In genomic region chr12:110100315-110100970, GRCh38 we compare ENCODE assay signal across 8 cellular contexts. TPM values are rescaled to one million over a fixed set of nuclear protein-coding genes. Genes with fewer than 3 reads are reported as not detected.
DNase-seq lines count a peak whose midpoint lies in the region; ATAC-seq and TF ChIP-seq lines count a peak whose summit lies in the region.

No MANE protein-coding gene starts in this region.

- TF ChIP-seq POLR2A in thyroid gland (IDR thresholded peaks at IDR 0.05), result no peak

- no peak overlapping the region for H3K27ac ChIP-seq in thyroid gland

- no peaks in the 10 kb centered on the region for H3K27me3 Mint-ChIP-seq in activated T-helper 1 cell treated with anti-CD3 and anti-CD28 coated beads, Interleukin-12 subunit alpha, Interleukin-12 subunit beta, Interleukin-2, Interleukin-4 antibody, amounts not matched to agents 30 ng/mL and 10 ng/mL and 1 ng/mL, durations not matched to agents 14 hours and 24 hours and 36 hours (ENCODE audit: insufficient read depth)

- H3K9me3 ChIP-seq in thyroid gland, result no peaks in the 10 kb centered on the region

- no peaks in the 10 kb centered on the region for H3K27me3 ChIP-seq in thyroid gland

- DNase-seq in EL, result peak; percentile 70
- peak; percentile 54 for DNase-seq in KG1 (lab: John Stamatoyannopoulos, UW)
- peak; percentile 62 for DNase-seq in RPMI7951 (ENCODE audit: low read depth)
- DNase-seq in activated T-helper 1 cell treated with anti-CD3 and anti-CD28 coated beads, Interleukin-12 subunit alpha, Interleukin-12 subunit beta, Interleukin-2, Interleukin-4 antibody, amounts not matched to agents 30 ng/mL and 10 ng/mL and 1 ng/mL, durations not matched to agents 14 hours and 24 hours and 36 hours (ENCODE audit: low spot score), result peak; percentile 39
- DNase-seq in fibroblast of pulmonary artery (ENCODE audit: low read depth), result peak; percentile 88
- peak in 49 of 56 donors; percentile 2 to 89 (median 49) for DNase-seq in nucleus accumbens (lab: John Stamatoyannopoulos, UW)
- DNase-seq in thyroid gland, result peak; percentile 64 to 68

- H3K4me3 Mint-ChIP-seq in activated T-helper 1 cell treated with anti-CD3 and anti-CD28 coated beads, Interleukin-12 subunit alpha, Interleukin-12 subunit beta, Interleukin-2, Interleukin-4 antibody, amounts not matched to agents 30 ng/mL and 10 ng/mL and 1 ng/mL, durations not matched to agents 14 hours and 24 hours and 36 hours, result no peak overlapping the region

- H3K4me3 ChIP-seq in fibroblast of pulmonary artery (replicated peaks; ENCODE audit: low read depth, low read length), result no peak overlapping the region
- H3K4me3 ChIP-seq in thyroid gland (replicated peaks in 1 of 3), result no peak overlapping the region

- H3K36me3 Mint-ChIP-seq in activated T-helper 1 cell treated with anti-CD3 and anti-CD28 coated beads, Interleukin-12 subunit alpha, Interleukin-12 subunit beta, Interleukin-2, Interleukin-4 antibody, amounts not matched to agents 30 ng/mL and 10 ng/mL and 1 ng/mL, durations not matched to agents 14 hours and 24 hours and 36 hours (ENCODE audit: low read depth), result no peaks in the 10 kb centered on the region

- H3K27ac Mint-ChIP-seq in activated T-helper 1 cell treated with anti-CD3 and anti-CD28 coated beads, Interleukin-12 subunit alpha, Interleukin-12 subunit beta, Interleukin-2, Interleukin-4 antibody, amounts not matched to agents 30 ng/mL and 10 ng/mL and 1 ng/mL, durations not matched to agents 14 hours and 24 hours and 36 hours, result no peak overlapping the region

- H3K36me3 ChIP-seq in thyroid gland, result no peaks in the 10 kb centered on the region

- peak; percentile 82 for ATAC-seq in GM21717 (IDR thresholded peaks at IDR 0.05; ENCODE audit: unreplicated experiment)

- no peaks in the 10 kb centered on the region for H3K9me3 Mint-ChIP-seq in activated T-helper 1 cell treated with anti-CD3 and anti-CD28 coated beads, Interleukin-12 subunit alpha, Interleukin-12 subunit beta, Interleukin-2, Interleukin-4 antibody, amounts not matched to agents 30 ng/mL and 10 ng/mL and 1 ng/mL, durations not matched to agents 14 hours and 24 hours and 36 hours

- TF ChIP-seq CTCF in fibroblast of pulmonary artery (IDR thresholded peaks at IDR 0.05; ENCODE audit: low read length, missing control alignments), result peak; percentile 96
- TF ChIP-seq CTCF in thyroid gland (IDR thresholded peaks at IDR 0.05), result peak; percentile 67 to 96 (median 88)

- intact Hi-C loops in activated T-helper 1 cell treated with anti-CD3 and anti-CD28 coated beads, Interleukin-12 subunit alpha, Interleukin-12 subunit beta, Interleukin-2, Interleukin-4 antibody, amounts not matched to agents 30 ng/mL and 10 ng/mL and 1 ng/mL, durations not matched to agents 14 hours and 24 hours and 36 hours (cut with micrococcal nuclease), result loop anchor here (1.0 to 5.0 kb wide), 7 partner anchors 52 to 502 kb away; partner anchors contain the start of genes ATP2A2 and C12orf76
- intact Hi-C loops in thyroid gland (cut with DNase I), result loop anchor here (5.0 kb wide), 2 partner anchors 182 to 332 kb away; partner anchors contain the start of gene ATP2A2

- 64 to 65% methylated on average over 8 of the region's 8 CpGs for whole genome bisulfite sequencing in thyroid gland, 2 donors

- peaks cover 0 to 6% of the 10 kb centered on the region in 2 donors for H3K4me1 ChIP-seq in thyroid gland

- H3K4me1 Mint-ChIP-seq in activated T-helper 1 cell treated with anti-CD3 and anti-CD28 coated beads, Interleukin-12 subunit alpha, Interleukin-12 subunit beta, Interleukin-2, Interleukin-4 antibody, amounts not matched to agents 30 ng/mL and 10 ng/mL and 1 ng/mL, durations not matched to agents 14 hours and 24 hours and 36 hours (ENCODE audit: low read depth), result peaks cover 9% of the 10 kb centered on the region

RNA-seq across cellular contexts. Expression of gene IFT81, which starts 23.7 kb away (rescaled TPM):
- 19.7 and 23.4 TPM in 2 replicates for total RNA-seq in RPMI7951 (2014; rRNA removed; shearing (Covaris generic))
- 0.91 and 1.2 TPM in 2 replicates for total RNA-seq in activated T-helper 1 cell treated with anti-CD3 and anti-CD28 coated beads, Interleukin-12 subunit alpha, Interleukin-12 subunit beta, Interleukin-2, Interleukin-4 antibody, amounts not matched to agents 30 ng/mL and 10 ng/mL and 1 ng/mL, durations not matched to agents 14 hours and 24 hours and 36 hours
- total RNA-seq in thyroid gland, result 10 to 100 TPM; 21.6 to 36.0 (median 29.5) TPM

RNA-seq across cellular contexts. Expression of gene C12orf76, which starts 52.1 kb away (rescaled TPM):
- 14.9 and 15.9 TPM in 2 replicates for total RNA-seq in RPMI7951 (2014; rRNA removed; shearing (Covaris generic))
- 20.3 and 20.8 TPM in 2 replicates for total RNA-seq in activated T-helper 1 cell treated with anti-CD3 and anti-CD28 coated beads, Interleukin-12 subunit alpha, Interleukin-12 subunit beta, Interleukin-2, Interleukin-4 antibody, amounts not matched to agents 30 ng/mL and 10 ng/mL and 1 ng/mL, durations not matched to agents 14 hours and 24 hours and 36 hours
- total RNA-seq in thyroid gland, result 10 to 100 TPM; 16.1 to 41.5 (median 21.9) TPM
